Comparison of ENCODE assay signal across 23 cellular contexts in genomic region chr11:15638386-15638787, GRCh38.
DNase-seq lines count a peak whose midpoint lies in the region; ATAC-seq and TF ChIP-seq lines count a peak whose summit lies in the region.
"Had no signal": no experiment of that assay in that cellular context is flagged by ENCODE, and none has a peak within 500 bp of the region (broad histone marks: within the 10 kb centered on the region; RNA-seq: fewer than 3 reads in every experiment).

No MANE protein-coding gene starts in this region.

- no peaks in the 10 kb centered on the region for H3K36me3 Mint-ChIP-seq in naive thymus-derived CD8-positive, alpha-beta T cell
- H3K36me3 Mint-ChIP-seq: activated naive CD4-positive, alpha-beta T cell treated with anti-CD3 and anti-CD28 coated beads, Interleukin-2, amount 50 U/mL, for 72 hours; CD4-positive, alpha-beta memory T cell; IgD-negative memory B cell had no signal

- no peaks in the 10 kb centered on the region for H3K4me1 Mint-ChIP-seq in naive thymus-derived CD8-positive, alpha-beta T cell
- H3K4me1 Mint-ChIP-seq: CD4-positive, alpha-beta memory T cell; H9; IgD-negative memory B cell had no signal

- peaks cover 3 to 19% (median 10%) of the 10 kb centered on the region in 5 donors for H3K27me3 Mint-ChIP-seq in naive thymus-derived CD8-positive, alpha-beta T cell
- H3K27me3 Mint-ChIP-seq: IgD-negative memory B cell had no signal

- TF ChIP-seq CTCF in fibroblast of villous mesenchyme (IDR thresholded peaks at IDR 0.05; ENCODE audit: insufficient read depth, low read depth, low read length), result no peak

- peak; percentile 68 for ATAC-seq in sciatic nerve
- no peak for ATAC-seq in naive thymus-derived CD8-positive, alpha-beta T cell
- no peak for ATAC-seq in HG03342 (IDR thresholded peaks at IDR 0.05; ENCODE audit: unreplicated experiment)
- ATAC-seq: activated naive CD4-positive, alpha-beta T cell treated with anti-CD3 and anti-CD28 coated beads, Interleukin-2, amount 50 U/mL, for 72 hours had no signal

- DNase-seq in SIG-M5 treated with dmso at 0.1 percent for 504 hours (lab: John Stamatoyannopoulos, UW; ENCODE audit: unreplicated experiment) (peak; percentile 44), SIG-M5 (lab: John Stamatoyannopoulos, UW) (no peak), NOMO-1 (lab: John Stamatoyannopoulos, UW; ENCODE audit: unreplicated experiment in 2 of 2) (peak; percentile 67 to 70), fibroblast of villous mesenchyme (ENCODE audit: low read depth) (peak; percentile 87), sciatic nerve (ENCODE audit: low spot score) (no peak), posterior cingulate gyrus (no peak)
- DNase-seq in naive thymus-derived CD8-positive, alpha-beta T cell, result no peak
- DNase-seq: activated CD4-positive, alpha-beta T cell treated with anti-CD3 and anti-CD28 coated beads, Interleukin-2, amount 50 U/mL, for 1 hour; CD4-positive, alpha-beta memory T cell; central memory CD4-positive, alpha-beta T cell; DMS 273 treated with DMSO at 0.1 percent for 48 hours; H9; NCI-H1436; NCI-H510A treated with DMSO at 0.1 percent for 48 hours; SK-N-SH; stimulated activated CD4-positive, alpha-beta T cell treated with anti-CD3 and anti-CD28 coated beads, Interleukin-1b, Interleukin-23, amount 100 ng/mL, for 48 hours; WERI-Rb-1 had no signal

- H3K27ac Mint-ChIP-seq in naive thymus-derived CD8-positive, alpha-beta T cell, result no peak overlapping the region
- H3K27ac Mint-ChIP-seq: activated naive CD4-positive, alpha-beta T cell treated with anti-CD3 and anti-CD28 coated beads, Interleukin-2, amount 50 U/mL, for 72 hours; activated T-helper 1 cell treated with anti-CD3 and anti-CD28 coated beads, Interleukin-12 subunit alpha, Interleukin-12 subunit beta, Interleukin-2, Interleukin-4 antibody, amounts not matched to agents 30 ng/mL and 10 ng/mL and 1 ng/mL, durations not matched to agents 14 hours and 24 hours and 36 hours; CD4-positive, alpha-beta memory T cell; H9; IgD-negative memory B cell had no signal

- intact Hi-C loops in sciatic nerve (cut with DNase I), result no loop called here
- intact Hi-C loops in posterior cingulate gyrus (cut with DNase I), result no loop called here

- POLR2A ChIA-PET in naive thymus-derived CD8-positive, alpha-beta T cell (lab: Charles Lee), result no interaction called here

- peaks cover 0 to 7% (median 0%) of the 10 kb centered on the region in 9 donors for H3K9me3 Mint-ChIP-seq in naive thymus-derived CD8-positive, alpha-beta T cell
- H3K9me3 Mint-ChIP-seq: activated naive CD4-positive, alpha-beta T cell treated with anti-CD3 and anti-CD28 coated beads, Interleukin-2, amount 50 U/mL, for 72 hours; activated T-helper 1 cell treated with anti-CD3 and anti-CD28 coated beads, Interleukin-12 subunit alpha, Interleukin-12 subunit beta, Interleukin-2, Interleukin-4 antibody, amounts not matched to agents 30 ng/mL and 10 ng/mL and 1 ng/mL, durations not matched to agents 14 hours and 24 hours and 36 hours; IgD-negative memory B cell had no signal

- H3K4me3 ChIP-seq in fibroblast of villous mesenchyme (ENCODE audit: low read depth, low read length), result no peak overlapping the region
- H3K4me3 ChIP-seq: ascending aorta, prostate gland had no signal

- H3K4me3 Mint-ChIP-seq in naive thymus-derived CD8-positive, alpha-beta T cell, result no peak overlapping the region
- H3K4me3 Mint-ChIP-seq: activated T-helper 1 cell treated with anti-CD3 and anti-CD28 coated beads, Interleukin-12 subunit alpha, Interleukin-12 subunit beta, Interleukin-2, Interleukin-4 antibody, amounts not matched to agents 30 ng/mL and 10 ng/mL and 1 ng/mL, durations not matched to agents 14 hours and 24 hours and 36 hours; CD4-positive, alpha-beta memory T cell; H9; IgD-negative memory B cell had no signal

Comparison
In these comparisons a context has a peak if more than half of its experiments do, and no peak if none do; other contexts are left out.
1. DNase-seq: peak in SIG-M5 treated with dmso at 0.1 percent for 504 hours (single experiment), NOMO-1 (2 of 2) and fibroblast of villous mesenchyme (single experiment); none in SIG-M5 (single experiment), sciatic nerve (single experiment), naive thymus-derived CD8-positive, alpha-beta T cell (0 of 10) and posterior cingulate gyrus (0 of 10).